9 cellular contexts compared by ENCODE assay signal in genomic region chrX:41559235-41559634, GRCh38.
A peak's percentile ranks its signal among the peaks of the same experiment; 100 is the strongest.
DNase-seq lines count a peak whose midpoint lies in the region; ATAC-seq and TF ChIP-seq lines count a peak whose summit lies in the region.
"Had no signal": no experiment of that assay in that cellular context is flagged by ENCODE, and none has a peak within 500 bp of the region (broad histone marks: within the 10 kb centered on the region; RNA-seq: fewer than 3 reads in every experiment).

No MANE protein-coding gene starts in this region.

- intact Hi-C loops in activated CD4-positive, alpha-beta T cell treated with anti-CD3 and anti-CD28 coated beads, Interleukin-2, amount 10 ng/mL, durations not matched to agents 24 days and 14 days (cut with micrococcal nuclease), result loop anchor here (5.0 to 10.0 kb wide), 3 partner anchors 47 to 1386 kb away; partner anchors contain the start of gene CASK
- intact Hi-C loops in spleen (cut with DNase I; ENCODE audit: low total_unique reads), result loop anchor here (10.0 kb wide), 1 partner anchor 196 kb away; no protein-coding TSS in a partner anchor

- no peak for TF ChIP-seq POLR2A in spleen (IDR thresholded peaks at IDR 0.05)

- peaks cover 0 to 51% (median 24%) of the 10 kb centered on the region in 6 donors for H3K4me1 ChIP-seq in spleen
- H3K4me1 ChIP-seq: parathyroid adenoma had no signal

- H3K27ac Mint-ChIP-seq in activated CD4-positive, alpha-beta T cell treated with anti-CD3 and anti-CD28 coated beads, Interleukin-2, amount 10 ng/mL, durations not matched to agents 24 days and 14 days, result peak overlapping the region; percentile 75
- H3K27ac Mint-ChIP-seq in T-helper 17 cell (peak overlapping the region; percentile 49), glutamatergic neuron (ENCODE audit: unreplicated experiment) (peak overlapping the region; percentile 17)

- WGBS in spleen, 5 donors, result 7 to 21% (median 11%) methylated on average over 1 of the region's 1 CpG

- ATAC-seq in T-helper 17 cell (no peak), GM21717 (IDR thresholded peaks at IDR 0.05; ENCODE audit: unreplicated experiment) (no peak)

- peak overlapping the region in 6 of 8 donors; percentile 21 to 70 (median 64) for H3K27ac ChIP-seq in spleen
- H3K27ac ChIP-seq: parathyroid adenoma had no signal

- no peaks in the 10 kb centered on the region for H3K36me3 ChIP-seq in spleen

- TF ChIP-seq CTCF in glutamatergic neuron (IDR thresholded peaks at IDR 0.05; ENCODE audit: partially characterized antibody, unreplicated experiment) (no peak), spleen (IDR thresholded peaks at IDR 0.05 in 8 of 11, conservative IDR thresholded peaks at IDR 0.05 in 3 of 11) (no peak)

- DNase-seq in activated CD4-positive, alpha-beta T cell treated with anti-CD3 and anti-CD28 coated beads, Interleukin-2, amount 10 ng/mL, durations not matched to agents 24 days and 14 days, result no peak
- DNase-seq in activated CD4-positive, alpha-beta T cell treated with anti-CD3 and anti-CD28 coated beads, Interleukin-2, amount 50 U/mL, for 4 hours, result no peak
- no peak for DNase-seq in T-helper 17 cell
- no peak for DNase-seq in glutamatergic neuron
- DNase-seq in spleen, result no peak
- DNase-seq in NCI-H1436 (lab: John Stamatoyannopoulos, UW), result no peak
- DNase-seq in NK-92 (lab: John Stamatoyannopoulos, UW; ENCODE audit: unreplicated experiment), result no peak

- H3K27me3 ChIP-seq in spleen (replicated peaks in 1 of 7), result no peaks in the 10 kb centered on the region

- H3K27me3 Mint-ChIP-seq in activated CD4-positive, alpha-beta T cell treated with anti-CD3 and anti-CD28 coated beads, Interleukin-2, amount 10 ng/mL, durations not matched to agents 24 days and 14 days, result no peaks in the 10 kb centered on the region
- H3K27me3 Mint-ChIP-seq in T-helper 17 cell (no peaks in the 10 kb centered on the region), glutamatergic neuron (ENCODE audit: unreplicated experiment) (no peaks in the 10 kb centered on the region)

- no peaks in the 10 kb centered on the region for H3K9me3 Mint-ChIP-seq in activated CD4-positive, alpha-beta T cell treated with anti-CD3 and anti-CD28 coated beads, Interleukin-2, amount 10 ng/mL, durations not matched to agents 24 days and 14 days
- H3K9me3 Mint-ChIP-seq in glutamatergic neuron (ENCODE audit: unreplicated experiment), result no peaks in the 10 kb centered on the region

- H3K9me3 ChIP-seq in T-helper 17 cell (ENCODE audit: control insufficient read depth, low read length, poor library complexity, severe bottlenecking) (no peaks in the 10 kb centered on the region), spleen (no peaks in the 10 kb centered on the region)

- peaks cover 3% of the 10 kb centered on the region for H3K36me3 Mint-ChIP-seq in activated CD4-positive, alpha-beta T cell treated with anti-CD3 and anti-CD28 coated beads, Interleukin-2, amount 10 ng/mL, durations not matched to agents 24 days and 14 days (ENCODE audit: low read depth)
- no peaks in the 10 kb centered on the region for H3K36me3 Mint-ChIP-seq in T-helper 17 cell (ENCODE audit: low read depth)
- no peaks in the 10 kb centered on the region for H3K36me3 Mint-ChIP-seq in glutamatergic neuron (ENCODE audit: unreplicated experiment)

- H3K4me1 Mint-ChIP-seq in activated CD4-positive, alpha-beta T cell treated with anti-CD3 and anti-CD28 coated beads, Interleukin-2, amount 10 ng/mL, durations not matched to agents 24 days and 14 days, result peaks cover 26% of the 10 kb centered on the region
- H3K4me1 Mint-ChIP-seq in T-helper 17 cell (peaks cover 21% of the 10 kb centered on the region), glutamatergic neuron (ENCODE audit: low read depth, unreplicated experiment) (peaks cover 7% of the 10 kb centered on the region)

- H3K4me3 ChIP-seq in spleen, result no peak overlapping the region

- H3K4me3 Mint-ChIP-seq in activated CD4-positive, alpha-beta T cell treated with anti-CD3 and anti-CD28 coated beads, Interleukin-2, amount 10 ng/mL, durations not matched to agents 24 days and 14 days, result peak overlapping the region; percentile 57
- H3K4me3 Mint-ChIP-seq in T-helper 17 cell (no peak overlapping the region), glutamatergic neuron (ENCODE audit: unreplicated experiment) (no peak overlapping the region)

Comparison
In these comparisons a context has a peak if more than half of its experiments do, and no peak if none do; other contexts are left out.
1. H3K27ac Mint-ChIP-seq: peak in every context shown above with its lines; median percentile 75 in activated CD4-positive, alpha-beta T cell treated with anti-CD3 and anti-CD28 coated beads, Interleukin-2, amount 10 ng/mL, durations not matched to agents 24 days and 14 days; 49 in T-helper 17 cell; 17 in glutamatergic neuron.